ENCODE assay signal across 10 cellular contexts in genomic region chr7:115274-115911, GRCh38.
A peak's percentile ranks its signal among the peaks of the same experiment; 100 is the strongest.
DNase-seq lines count a peak whose midpoint lies in the region; ATAC-seq and TF ChIP-seq lines count a peak whose summit lies in the region.
"Had no signal": no experiment of that assay in that cellular context is flagged by ENCODE, and none has a peak within 500 bp of the region (broad histone marks: within the 10 kb centered on the region; RNA-seq: fewer than 3 reads in every experiment).

No MANE protein-coding gene starts in this region.

- WGBS in esophagus squamous epithelium, 2 donors, result 52 to 62% methylated on average over 12 of the region's 12 CpGs

- peaks cover 0 to 12% (median 0%) of the 10 kb centered on the region in 3 donors for H3K9me3 ChIP-seq in esophagus squamous epithelium

- peaks cover 0 to 34% (median 22%) of the 10 kb centered on the region in 3 donors for H3K4me1 ChIP-seq in esophagus squamous epithelium

- H3K36me3 ChIP-seq in esophagus squamous epithelium, result no peaks in the 10 kb centered on the region

- in situ Hi-C loops in GM13977 (cut with MboI; ENCODE audit: low pct_unique_long_range_greater_than_20kb, low sequenced_read_pairs, unreplicated experiment), result no loop called here

- no peak overlapping the region for H3K4me3 ChIP-seq in esophagus squamous epithelium

- DNase-seq in AG09319 (ENCODE audit: extremely low read depth, low read depth) (peak; percentile 63), NOMO-1 (lab: John Stamatoyannopoulos, UW; ENCODE audit: unreplicated experiment in 2 of 2) (peak; percentile 95 to 97), esophagus squamous epithelium (lab: John Stamatoyannopoulos, UW) (no peak), myocyte (ENCODE audit: low read depth) (peak; percentile 38), GM13977 (ENCODE audit: low spot score) (no peak), NCI-H2081 (lab: John Stamatoyannopoulos, UW) (no peak)
- DNase-seq: activated CD4-positive, alpha-beta T cell treated with anti-CD3 and anti-CD28 coated beads, Interleukin-2, amount 50 U/mL, for 1 hour; natural killer cell had no signal

- intact Hi-C loops in esophagus squamous epithelium (cut with DNase I), result no loop called here

- H3K27ac ChIP-seq in esophagus squamous epithelium, result peak overlapping the region in 3 of 4 donors; percentile 11 to 77 (median 65)

- ATAC-seq in HG03457 (IDR thresholded peaks at IDR 0.05; ENCODE audit: unreplicated experiment), result no peak
- no peak for ATAC-seq in GM18868 (IDR thresholded peaks at IDR 0.05; ENCODE audit: unreplicated experiment)

- peaks cover 0 to 57% (median 0%) of the 10 kb centered on the region in 4 donors for H3K27me3 ChIP-seq in esophagus squamous epithelium

- TF ChIP-seq CTCF in AG09319 (IDR thresholded peaks at IDR 0.05; ENCODE audit: low read depth, low read length) (no peak), esophagus squamous epithelium (IDR thresholded peaks at IDR 0.05) (no peak), GM13977 (IDR thresholded peaks at IDR 0.05; ENCODE audit: extremely low read depth, insufficient read depth, missing control alignments) (no peak)

- TF ChIP-seq POLR2A in esophagus squamous epithelium (IDR thresholded peaks at IDR 0.05), result no peak

Comparison
In these comparisons a context has a peak if more than half of its experiments do, and no peak if none do; other contexts are left out.
1. DNase-seq: peak in AG09319 (single experiment), NOMO-1 (2 of 2) and myocyte (single experiment); none in esophagus squamous epithelium (single experiment), GM13977 (single experiment) and NCI-H2081 (0 of 2).